ENCODE assay signal across 9 cellular contexts in genomic region chr16:2905988-2906387, GRCh38. TPM values are rescaled to one million over a fixed set of nuclear protein-coding genes. Genes with fewer than 3 reads are reported as not detected.
DNase-seq lines count a peak whose midpoint lies in the region; ATAC-seq and TF ChIP-seq lines count a peak whose summit lies in the region.
"Had no signal": no experiment of that assay in that cellular context is flagged by ENCODE, and none has a peak within 500 bp of the region (broad histone marks: within the 10 kb centered on the region; RNA-seq: fewer than 3 reads in every experiment).

No MANE protein-coding gene starts in this region.

- no peak overlapping the region for H3K9ac ChIP-seq in BLaER1 treated with 17β-estradiol and CSF1 and Interleukin-3, amounts not matched to agents 10 nM and 100 nM
- no peak overlapping the region for H3K9ac ChIP-seq in IMR-90 (ENCODE audit: low read depth, low read length)

- H3K18ac ChIP-seq in IMR-90 (ENCODE audit: low read depth, low read length) = no peak overlapping the region

- CTCF ChIA-PET in IMR-90 (lab: Yijun Ruan, JAX) = interaction anchor here (0.7 to 2.1 kb wide), 3 partner anchors 21 to 67 kb away, joined by 3 to 10 read pairs (median 5); no protein-coding TSS in a partner anchor

- no peak overlapping the region for H2BK20ac ChIP-seq in IMR-90 (ENCODE audit: low read depth, low read length)

- TF ChIP-seq CTCF in IMR-90 (conservative IDR thresholded peaks at IDR 0.05; ENCODE audit: low read depth, low read length) = no peak
- no peak for TF ChIP-seq CTCF in body of pancreas (IDR thresholded peaks at IDR 0.05)
- TF ChIP-seq CTCF in suprapubic skin (IDR thresholded peaks at IDR 0.05) = no peak

- peak overlapping the region; percentile 43 to 94 (median 92) for H3K4me3 Mint-ChIP-seq in naive thymus-derived CD8-positive, alpha-beta T cell

- 0 out of 2 replicates have a peak overlapping the region, but pooled peaks have one; percentile 48 for H2AK5ac ChIP-seq in IMR-90 (ENCODE audit: low read depth, low read length)

- H3K56ac ChIP-seq in IMR-90 (ENCODE audit: extremely low read depth, insufficient read depth, low read length) = no peak overlapping the region

- H3K27me3 Mint-ChIP-seq in naive thymus-derived CD8-positive, alpha-beta T cell = no peaks in the 10 kb centered on the region

- H4K91ac ChIP-seq in IMR-90 (ENCODE audit: insufficient read depth, low read depth, low read length) = no peak overlapping the region

- H3K4me2 ChIP-seq in BLaER1 treated with 17β-estradiol and CSF1 and Interleukin-3, amounts not matched to agents 10 nM and 100 nM = peak overlapping the region; percentile 32 to 64 (median 45); a peak in 17 of 22 replicates
- peak overlapping the region; percentile 54; the same call in 1 of the 2 replicates for H3K4me2 ChIP-seq in IMR-90 (ENCODE audit: low read depth, low read length)

- DNase-seq in IMR-90 (no peak), body of pancreas (no peak), OCI-M1 (lab: John Stamatoyannopoulos, UW) (no peak), suprapubic skin (ENCODE audit: low spot score in 2 of 2) (no peak)
- DNase-seq in naive thymus-derived CD8-positive, alpha-beta T cell = no peak

- peaks cover 14 to 19% (median 18%) of the 10 kb centered on the region in 10 experiments for H3K4me1 ChIP-seq in BLaER1 treated with 17β-estradiol and CSF1 and Interleukin-3, amounts not matched to agents 10 nM and 100 nM
- H3K4me1 ChIP-seq in IMR-90 (ENCODE audit: control insufficient read depth, insufficient read depth, low read length) (peaks cover 3% of the 10 kb centered on the region), body of pancreas (peaks cover 24% of the 10 kb centered on the region), suprapubic skin (peaks cover 21% of the 10 kb centered on the region)

- POLR2A ChIA-PET in IMR-90 (lab: Charles Lee; ENCODE audit: unreplicated experiment) = interaction anchor here (0.6 to 0.7 kb wide), 2 partner anchors 19 to 38 kb away, joined by 3 read pairs; no protein-coding TSS in a partner anchor
- POLR2A ChIA-PET in naive thymus-derived CD8-positive, alpha-beta T cell (lab: Charles Lee) = interaction anchor here (0.7 to 1.3 kb wide), 2 partner anchors 23 to 26 kb away, joined by 3 to 6 read pairs; partner anchors contain the start of gene FLYWCH2

- 0 out of 2 replicates have a peak overlapping the region, but pooled peaks have one; percentile 56 for H3K4ac ChIP-seq in IMR-90 (ENCODE audit: low read depth, low read length)

- peak overlapping the region in 4 of 10 experiments; percentile 26 to 51 (median 32); a peak in 6 of 20 replicates for H3K4me3 ChIP-seq in BLaER1 treated with 17β-estradiol and CSF1 and Interleukin-3, amounts not matched to agents 10 nM and 100 nM
- H3K4me3 ChIP-seq in IMR-90 (ENCODE audit: insufficient read depth, low read depth, low read length) = no peak overlapping the region
- H3K4me3 ChIP-seq in body of pancreas = no peak overlapping the region
- no peak overlapping the region for H3K4me3 ChIP-seq in suprapubic skin

- no TSS peak for BruUV-seq in IMR-90 (replicated peaks; lab: Mats Ljungman, UMichigan)

- H3K9me3 ChIP-seq in BLaER1 treated with 17β-estradiol and CSF1 and Interleukin-3, amounts not matched to agents 10 nM and 100 nM (replicated peaks in 1 of 11) = no peaks in the 10 kb centered on the region; a peak in 1 of 22 replicates
- H3K9me3 ChIP-seq in IMR-90 (ENCODE audit: control insufficient read depth, insufficient read depth, low read length) (no peaks in the 10 kb centered on the region), body of pancreas (no peaks in the 10 kb centered on the region), suprapubic skin (no peaks in the 10 kb centered on the region)

- no peaks in the 10 kb centered on the region for H3K9me1 ChIP-seq in IMR-90 (ENCODE audit: insufficient read depth, low read length)

- H4K5ac ChIP-seq in IMR-90 (ENCODE audit: low read depth, low read length) = no peak overlapping the region

- no peak overlapping the region for H3K14ac ChIP-seq in IMR-90 (replicated peaks; ENCODE audit: low read depth, low read length)

- H3K36me3 Mint-ChIP-seq in naive thymus-derived CD8-positive, alpha-beta T cell = no peaks in the 10 kb centered on the region

- TF ChIP-seq POLR2A in IMR-90 (IDR thresholded peaks at IDR 0.05; ENCODE audit: low read depth, low read length) (no peak), body of pancreas (IDR thresholded peaks at IDR 0.05) (no peak), suprapubic skin (IDR thresholded peaks at IDR 0.05) (no peak)

- H3K27ac Mint-ChIP-seq in naive thymus-derived CD8-positive, alpha-beta T cell = peak overlapping the region in 8 of 10 donors; percentile 18 to 90 (median 76)

- H3K36me3 ChIP-seq in BLaER1 treated with 17β-estradiol and CSF1 and Interleukin-3, amounts not matched to agents 10 nM and 100 nM = 0 out of 22 replicates have a peak, but pooled peaks cover 0 to 2% (median 0%) of the 10 kb centered on the region in 11 experiments
- H3K36me3 ChIP-seq in IMR-90 (ENCODE audit: control insufficient read depth, insufficient read depth, low read length) (no peaks in the 10 kb centered on the region), body of pancreas (replicated peaks in 1 of 2; ENCODE audit: insufficient read depth in 1 of 2, low read depth in 2 of 2) (no peaks in the 10 kb centered on the region), suprapubic skin (no peaks in the 10 kb centered on the region)

- no peak for TF ChIP-seq EP300 in suprapubic skin (IDR thresholded peaks at IDR 0.05)

- H4K8ac ChIP-seq in IMR-90 (ENCODE audit: low read depth in 2 of 2, low read length in 2 of 2) = peak overlapping the region; percentile 40 to 82; a peak in 1 of 4 replicates

- no peak overlapping the region for H2BK5ac ChIP-seq in IMR-90 (ENCODE audit: low read depth, low read length, poor library complexity, severe bottlenecking)

- ATAC-seq in IMR-90 (ENCODE audit: low read depth) (no peak), body of pancreas (no peak), HG03196 (IDR thresholded peaks at IDR 0.05; ENCODE audit: unreplicated experiment) (no peak), GM21526 (IDR thresholded peaks at IDR 0.05; ENCODE audit: low FRiP score, unreplicated experiment) (no peak)
- no peak for ATAC-seq in naive thymus-derived CD8-positive, alpha-beta T cell

- peak overlapping the region; percentile 75 for H2AFZ ChIP-seq in IMR-90 (replicated peaks; ENCODE audit: low read length, poor library complexity)

- no peak overlapping the region for H2BK15ac ChIP-seq in IMR-90 (ENCODE audit: low read depth, low read length)

- H3K4me1 Mint-ChIP-seq in naive thymus-derived CD8-positive, alpha-beta T cell = peaks cover 16 to 42% (median 33%) of the 10 kb centered on the region in 4 donors

- H3K23ac ChIP-seq in IMR-90 (ENCODE audit: low read depth, low read length) = no peak overlapping the region

- H3K79me1 ChIP-seq in IMR-90 (ENCODE audit: low read depth in 1 of 2, low read length in 2 of 2) = 0 out of 4 replicates have a peak, but pooled peaks cover 0 to 3% of the 10 kb centered on the region in 2 experiments

- in situ Hi-C loops in IMR-90 (cut with MboI; ENCODE audit: low sequenced_read_pairs) = no loop called here

- no peak overlapping the region for H2BK120ac ChIP-seq in IMR-90 (ENCODE audit: low read depth, low read length)

- no peaks in the 10 kb centered on the region for H3K27me3 ChIP-seq in BLaER1 treated with 17β-estradiol and CSF1 and Interleukin-3, amounts not matched to agents 10 nM and 100 nM
- H3K27me3 ChIP-seq in IMR-90 (ENCODE audit: control insufficient read depth, insufficient read depth, low read length) (no peaks in the 10 kb centered on the region), body of pancreas (no peaks in the 10 kb centered on the region), suprapubic skin (no peaks in the 10 kb centered on the region)

- peaks cover 0 to 2% (median 0%) of the 10 kb centered on the region in 9 donors for H3K9me3 Mint-ChIP-seq in naive thymus-derived CD8-positive, alpha-beta T cell

- WGBS in IMR-90 (ENCODE audit: extremely low coverage in 2 of 2, insufficient read length in 1 of 2), 2 experiments = no CpG with 5 or more reads among the region's 12 CpGs
- 14 to 23% methylated on average over 12 of the region's 12 CpGs for WGBS in body of pancreas, 2 donors
- WGBS in suprapubic skin = 20% methylated on average over 12 of the region's 12 CpGs

- no peaks in the 10 kb centered on the region; a peak in 1 of 22 replicates for H4K20me1 ChIP-seq in BLaER1 treated with 17β-estradiol and CSF1 and Interleukin-3, amounts not matched to agents 10 nM and 100 nM
- H4K20me1 ChIP-seq in IMR-90 (ENCODE audit: insufficient read depth, low read length) = no peaks in the 10 kb centered on the region

- dilution Hi-C loops in IMR-90 (cut with HindIII; ENCODE audit: low sequenced_read_pairs, unreplicated experiment) = no loop called here

- H3K27ac ChIP-seq in BLaER1 treated with 17β-estradiol and CSF1 and Interleukin-3, amounts not matched to agents 10 nM and 100 nM = peak overlapping the region in 1 of 11 experiments; percentile 38; a peak in 1 of 22 replicates
- H3K27ac ChIP-seq in IMR-90 (ENCODE audit: insufficient read depth, low read length) (no peak overlapping the region), body of pancreas (peak overlapping the region in 3 of 4 donors; percentile 38 to 45 (median 41)), suprapubic skin (no peak overlapping the region)

- TF ChIP-seq RAD21 in IMR-90 (IDR thresholded peaks at IDR 0.05; ENCODE audit: low read length) = no peak

- intact Hi-C loops in IMR-90 (cut with micrococcal nuclease) = loop anchor here (2.0 kb wide), 1 partner anchor 13 kb away; no protein-coding TSS in a partner anchor
- intact Hi-C loops in body of pancreas (cut with DNase I) = no loop called here

- H2AK9ac ChIP-seq in IMR-90 (replicated peaks; ENCODE audit: low read depth, low read length, poor library complexity) = no peak overlapping the region

RNA-seq across cellular contexts. Expression of gene FLYWCH1, which starts 5.7 kb away (rescaled TPM):
- total RNA-seq in IMR-90 (2012; rRNA removed) (14.3 and 16.1 TPM in 2 replicates), body of pancreas (10 to 100 TPM; 24.6 to 53.7 TPM), suprapubic skin (10 to 100 TPM; 32.7 to 81.8 (median 52.1) TPM)
- 25.2 and 32.3 TPM in 2 replicates for polyA plus RNA-seq in IMR-90 (2012; rRNA removed)
- polyA plus RNA-seq in IMR-90 (2012; cell fraction: cytosol; rRNA removed) = 38.1 and 39.5 TPM in 2 replicates
- polyA plus RNA-seq in IMR-90 (2012; cell fraction: nucleus; rRNA removed; ENCODE audit: low replicate concordance) = 68.9 and 113 TPM in 2 replicates
- total RNA-seq in naive thymus-derived CD8-positive, alpha-beta T cell = 100 to 1,000 TPM; 109 to 113 TPM
- 10 to 100 TPM in 2 of 3 donors, 1 to 10 TPM in 1; 5.9 to 18.4 (median 13.5) TPM for polyA plus RNA-seq in naive thymus-derived CD8-positive, alpha-beta T cell

RNA-seq across cellular contexts. Expression of gene FLYWCH2, which starts 23.0 kb away (rescaled TPM):
- 42.3 and 48.9 TPM in 2 replicates for total RNA-seq in IMR-90 (2012; rRNA removed)
- 66.3 and 77.2 TPM in 2 replicates for polyA plus RNA-seq in IMR-90 (2012; rRNA removed)
- 131 and 168 TPM in 2 replicates for polyA plus RNA-seq in IMR-90 (2012; cell fraction: cytosol; rRNA removed)
- polyA plus RNA-seq in IMR-90 (2012; cell fraction: nucleus; rRNA removed; ENCODE audit: low replicate concordance) = 22.4 and 65.5 TPM in 2 replicates
- 10 to 100 TPM; 23.6 to 49.1 TPM for total RNA-seq in body of pancreas
- 10 to 100 TPM; 22.2 to 26.0 TPM for total RNA-seq in naive thymus-derived CD8-positive, alpha-beta T cell
- polyA plus RNA-seq in naive thymus-derived CD8-positive, alpha-beta T cell = 10 to 100 TPM; 18.0 to 28.8 (median 26.5) TPM
- 10 to 100 TPM; 31.5 to 42.1 (median 34.7) TPM for total RNA-seq in suprapubic skin

RNA-seq across cellular contexts. Expression of gene PRSS22, which starts 48.0 kb away (rescaled TPM):
- total RNA-seq in IMR-90 (2012; rRNA removed) (not detected in 2 replicates), body of pancreas (10 to 100 TPM in 1 of 2 donors, 1 to 10 TPM in 1; 3.6 to 19.4 TPM), suprapubic skin (1 to 10 TPM; 1.7 to 8.7 (median 6.7) TPM)
- not detected in 2 replicates for polyA plus RNA-seq in IMR-90 (2012; rRNA removed)
- polyA plus RNA-seq in IMR-90 (2012; cell fraction: cytosol; rRNA removed) = 0.03 and 0.42 TPM in 2 replicates
- 0.63 and 1.1 TPM in 2 replicates for polyA plus RNA-seq in IMR-90 (2012; cell fraction: nucleus; rRNA removed; ENCODE audit: low replicate concordance)
- not detected for total RNA-seq in naive thymus-derived CD8-positive, alpha-beta T cell
- polyA plus RNA-seq in naive thymus-derived CD8-positive, alpha-beta T cell = not detected
- total RNA-seq: G401 had no signal

RNA-seq across cellular contexts. Expression of gene KREMEN2, which starts 58.1 kb away (rescaled TPM):
- not detected in 2 replicates for total RNA-seq in IMR-90 (2012; rRNA removed)
- 0.03 and 0.11 TPM in 2 replicates for polyA plus RNA-seq in IMR-90 (2012; rRNA removed)
- polyA plus RNA-seq in IMR-90 (2012; cell fraction: cytosol; rRNA removed) = 0.09 and 0.18 TPM in 2 replicates
- 0.03 and 0.30 TPM in 2 replicates for polyA plus RNA-seq in IMR-90 (2012; cell fraction: nucleus; rRNA removed; ENCODE audit: low replicate concordance)
- total RNA-seq in body of pancreas = 1 to 10 TPM in 1 of 2 donors, not detected in 1; 6.3 TPM
- not detected for total RNA-seq in naive thymus-derived CD8-positive, alpha-beta T cell
- not detected for polyA plus RNA-seq in naive thymus-derived CD8-positive, alpha-beta T cell
- total RNA-seq in suprapubic skin = 1 to 10 TPM; 1.0 to 4.2 (median 3.9) TPM

Comparison
In these comparisons a context has a peak if more than half of its experiments do, and no peak if none do; other contexts are left out.
1. H3K27ac ChIP-seq: peak in body of pancreas (3 of 4); none in IMR-90 (single experiment) and suprapubic skin (single experiment).